7 cellular contexts compared by ENCODE assay signal in genomic region chr11:130403301-130403804, GRCh38. TPM values are rescaled to one million over a fixed set of nuclear protein-coding genes. Genes with fewer than 3 reads are reported as not detected.
DNase-seq lines count a peak whose midpoint lies in the region; ATAC-seq and TF ChIP-seq lines count a peak whose summit lies in the region.

No MANE protein-coding gene starts in this region.

- 69 to 72% methylated on average over 11 of the region's 11 CpGs for WGBS in mesodermal cell (ENCODE audit: insufficient coverage in 2 of 2), 2 experiments

- H3K9ac ChIP-seq in PC-3 (ENCODE audit: low read length), result no peak overlapping the region

- H3K4me1 ChIP-seq in PC-3 (ENCODE audit: insufficient read depth, low read length) (peaks cover 27% of the 10 kb centered on the region), mesodermal cell (ENCODE audit: control insufficient read depth, insufficient read depth, low read length, poor library complexity, severe bottlenecking) (peaks cover 28% of the 10 kb centered on the region), upper lobe of right lung (peaks cover 10% of the 10 kb centered on the region)

- peak overlapping the region; percentile 73 for H3K4me2 ChIP-seq in PC-3 (ENCODE audit: low read length)

- CTCF ChIA-PET in PC-3 (lab: Charles Lee), result no interaction called here

- no peaks in the 10 kb centered on the region for H3F3A ChIP-seq in PC-3 (ENCODE audit: low read length, unreplicated experiment)

- ATAC-seq in PC-3 (peak; percentile 63), upper lobe of right lung (peak; percentile 70)

- POLR2A ChIA-PET in PC-3 (lab: Charles Lee; ENCODE audit: unreplicated experiment), result no interaction called here

- peak overlapping the region; percentile 40 for H2AFZ ChIP-seq in PC-3 (ENCODE audit: low read length)

- H3K9me2 ChIP-seq in PC-3 (replicated peaks; ENCODE audit: low read length), result no peaks in the 10 kb centered on the region

- H3K4me3 ChIP-seq in PC-3 (ENCODE audit: low read length) (peak overlapping the region; percentile 38), epithelial cell of esophagus (ENCODE audit: low read length) (no peak overlapping the region), mesodermal cell (ENCODE audit: extremely low read depth, insufficient read depth, low read length, poor library complexity, severe bottlenecking) (no peak overlapping the region), upper lobe of right lung (no peak overlapping the region)

- BruUV-seq in PC-3 (replicated peaks; lab: Mats Ljungman, UMichigan), result no TSS peak

- H3K9me3 ChIP-seq in PC-3 (ENCODE audit: low read length) (no peaks in the 10 kb centered on the region), mesodermal cell (ENCODE audit: control insufficient read depth, low read length) (no peaks in the 10 kb centered on the region), upper lobe of right lung (no peaks in the 10 kb centered on the region)

- TF ChIP-seq CTCF in PC-3 (conservative IDR thresholded peaks at IDR 0.05; ENCODE audit: low read depth, low read length), result no peak
- TF ChIP-seq CTCF in epithelial cell of esophagus (IDR thresholded peaks at IDR 0.05; ENCODE audit: insufficient read depth, low read depth, low read length, missing control alignments), result no peak
- no peak for TF ChIP-seq CTCF in upper lobe of right lung (IDR thresholded peaks at IDR 0.05)

- H3K27me3 ChIP-seq in PC-3 (ENCODE audit: low read length) (0 out of 2 replicates have a peak, but pooled peaks cover 8% of the 10 kb centered on the region), upper lobe of right lung (no peaks in the 10 kb centered on the region)

- DNase-seq in PC-3, result peak; percentile 87
- peak; percentile 97 for DNase-seq in epithelial cell of esophagus (ENCODE audit: low read depth)
- no peak for DNase-seq in upper lobe of right lung
- no peak for DNase-seq in NCI-H128 (lab: John Stamatoyannopoulos, UW; ENCODE audit: unreplicated experiment)
- DNase-seq in NCI-H345 treated with DMSO at 0.1 percent for 48 hours (lab: John Stamatoyannopoulos, UW; ENCODE audit: unreplicated experiment), result no peak
- no peak for DNase-seq in NAMALWA (ENCODE audit: low spot score)

- H3K27ac ChIP-seq in PC-3 (ENCODE audit: low read length) (no peak overlapping the region), mesodermal cell (ENCODE audit: low read depth, low read length, severe bottlenecking) (peak overlapping the region; percentile 89), upper lobe of right lung (peak overlapping the region; percentile 55)

- no peaks in the 10 kb centered on the region for H4K20me1 ChIP-seq in PC-3 (ENCODE audit: low read length)

- intact Hi-C loops in PC-3 (cut with micrococcal nuclease), result no loop called here
- intact Hi-C loops in upper lobe of right lung (cut with DNase I), result no loop called here

- H3K36me3 ChIP-seq in PC-3 (ENCODE audit: low read depth, low read length) (no peaks in the 10 kb centered on the region), mesodermal cell (ENCODE audit: control insufficient read depth, insufficient read depth, low read length) (no peaks in the 10 kb centered on the region), upper lobe of right lung (no peaks in the 10 kb centered on the region)

- H3K79me2 ChIP-seq in PC-3 (ENCODE audit: low read length), result no peaks in the 10 kb centered on the region

RNA-seq across cellular contexts. Expression of gene ADAMTS8, which starts 25.1 kb away (rescaled TPM):
- total RNA-seq in PC-3 (2014; rRNA removed) (0.12 TPM in 1 of 2 replicates, not detected in the other), upper lobe of right lung (39.1 TPM)
- 0.18 TPM for polyA plus RNA-seq in mesodermal cell (2013, experiment 1 of 2)
- not detected for polyA plus RNA-seq in mesodermal cell (2013, experiment 2 of 2)

RNA-seq across cellular contexts. Expression of gene ADAMTS15, which starts 45.1 kb away (rescaled TPM):
- total RNA-seq in PC-3 (2014; rRNA removed) (16.8 and 21.7 TPM in 2 replicates), upper lobe of right lung (8.2 TPM)
- polyA plus RNA-seq in mesodermal cell (2013, experiment 1 of 2), result 4.4 TPM
- polyA plus RNA-seq in mesodermal cell (2013, experiment 2 of 2), result 4.1 TPM

Comparison
In these comparisons a context has a peak if more than half of its experiments do, and no peak if none do; other contexts are left out.
1. DNase-seq: peak in PC-3 (single experiment) and epithelial cell of esophagus (single experiment); none in upper lobe of right lung (single experiment), NCI-H128 (single experiment), NCI-H345 treated with DMSO at 0.1 percent for 48 hours (single experiment) and NAMALWA (single experiment).
2. RNA of gene ADAMTS8, which starts 25.1 kb away (total RNA-seq): 39.1 TPM in upper lobe of right lung (single experiment); 0.12 TPM in PC-3; every median in the first group is over 10 times any median in the second.